In genomic region chr1:245698116-245698515, GRCh38 we compare ENCODE assay signal across 23 cellular contexts.
DNase-seq lines count a peak whose midpoint lies in the region; ATAC-seq, FAIRE-seq and TF ChIP-seq lines count a peak whose summit lies in the region.
"Had no signal": no experiment of that assay in that cellular context is flagged by ENCODE, and none has a peak within 500 bp of the region (broad histone marks: within the 10 kb centered on the region; RNA-seq: fewer than 3 reads in every experiment).

No MANE protein-coding gene starts in this region.

- DNase-seq in Karpas-422 (no peak), kidney (peak; percentile 52), spleen (peak; percentile 67), mesenteric fat pad (ENCODE audit: low spot score) (no peak), T-helper 9 cell (no peak)
- no peak for DNase-seq in stimulated activated naive CD8-positive, alpha-beta T cell treated with anti-CD3 and anti-CD28 coated beads, Interleukin-15, amount 100 ng/mL, for 72 hours
- DNase-seq: 8988T; ACHN; Caco-2; Calu3; CD4-positive, alpha-beta T cell; CD8-positive, alpha-beta T cell; GF-D8 had no signal

- TF ChIP-seq CTCF in kidney (IDR thresholded peaks at IDR 0.05; ENCODE audit: borderline replicate concordance, extremely low read depth, insufficient read depth) (no peak), spleen (IDR thresholded peaks at IDR 0.05 in 8 of 11, conservative IDR thresholded peaks at IDR 0.05 in 3 of 11) (no peak)

- H3K27me3 ChIP-seq in BLaER1 (no peaks in the 10 kb centered on the region), Karpas-422 (ENCODE audit: low read length) (no peaks in the 10 kb centered on the region), spleen (replicated peaks in 1 of 7) (no peaks in the 10 kb centered on the region)
- H3K27me3 ChIP-seq: BE2C; BLaER1 treated with 17β-estradiol and CSF1 and Interleukin-3, amounts not matched to agents 10 nM and 100 nM had no signal

- H3K4me1 ChIP-seq in BLaER1 (peaks cover 32% of the 10 kb centered on the region), Karpas-422 (ENCODE audit: low read length) (peaks cover 40% of the 10 kb centered on the region), kidney (ENCODE audit: control insufficient read depth in 1 of 2, insufficient read depth in 1 of 2, low read depth in 1 of 2, low read length in 2 of 2) (no peaks in the 10 kb centered on the region), spleen (peaks cover 0 to 12% (median 2%) of the 10 kb centered on the region in 6 donors)
- H3K4me1 ChIP-seq: BE2C, Caco-2 had no signal

- no peaks in the 10 kb centered on the region for H3K4me1 Mint-ChIP-seq in stimulated activated naive CD8-positive, alpha-beta T cell treated with anti-CD3 and anti-CD28 coated beads, Interleukin-15, amount 100 ng/mL, for 72 hours

- H3K9ac ChIP-seq in BLaER1: no peak overlapping the region
- H3K9ac ChIP-seq in Karpas-422 (ENCODE audit: low read length): peak overlapping the region; percentile 55
- H3K9ac ChIP-seq in kidney (ENCODE audit: low read length in 2 of 2): no peak overlapping the region
- H3K9ac ChIP-seq: BLaER1 treated with 17β-estradiol and CSF1 and Interleukin-3, amounts not matched to agents 10 nM and 100 nM had no signal

- intact Hi-C loops in kidney (cut with DNase I): no loop called here
- intact Hi-C loops in spleen (cut with DNase I; ENCODE audit: low total_unique reads): no loop called here

- H3K9me3 Mint-ChIP-seq in stimulated activated naive CD8-positive, alpha-beta T cell treated with anti-CD3 and anti-CD28 coated beads, Interleukin-15, amount 100 ng/mL, for 72 hours: peaks cover 0 to 6% of the 10 kb centered on the region in 2 donors
- H3K9me3 Mint-ChIP-seq: CD4-positive, alpha-beta T cell had no signal

- H3K9me3 ChIP-seq in BLaER1 (no peaks in the 10 kb centered on the region), Karpas-422 (ENCODE audit: low read length) (no peaks in the 10 kb centered on the region), kidney (ENCODE audit: control insufficient read depth in 1 of 2, low read length in 2 of 2) (no peaks in the 10 kb centered on the region), spleen (no peaks in the 10 kb centered on the region)
- H3K9me3 ChIP-seq: BE2C, Caco-2 had no signal

- H3K27ac Mint-ChIP-seq in stimulated activated naive CD8-positive, alpha-beta T cell treated with anti-CD3 and anti-CD28 coated beads, Interleukin-15, amount 100 ng/mL, for 72 hours: no peak overlapping the region
- H3K27ac Mint-ChIP-seq: CD4-positive, alpha-beta T cell; CD8-positive, alpha-beta T cell had no signal

- WGBS in spleen, 5 donors: 88 to 97% (median 94%) methylated on average over 14 of the region's 14 CpGs

- H3K4me3 Mint-ChIP-seq in stimulated activated naive CD8-positive, alpha-beta T cell treated with anti-CD3 and anti-CD28 coated beads, Interleukin-15, amount 100 ng/mL, for 72 hours: no peak overlapping the region
- H3K4me3 Mint-ChIP-seq: CD4-positive, alpha-beta T cell; CD8-positive, alpha-beta T cell had no signal

- no peaks in the 10 kb centered on the region for H3K27me3 Mint-ChIP-seq in stimulated activated naive CD8-positive, alpha-beta T cell treated with anti-CD3 and anti-CD28 coated beads, Interleukin-15, amount 100 ng/mL, for 72 hours
- H3K27me3 Mint-ChIP-seq: CD4-positive, alpha-beta T cell had no signal

- H3K4me2 ChIP-seq in BLaER1 (0 out of 2 replicates have a peak overlapping the region, but pooled peaks have one; percentile 40), Karpas-422 (ENCODE audit: low read depth, low read length, poor library complexity, severe bottlenecking) (peak overlapping the region; percentile 58)

- H3K27ac ChIP-seq in BLaER1 (no peak overlapping the region), Karpas-422 (ENCODE audit: low read length) (peak overlapping the region; percentile 87), kidney (ENCODE audit: low read depth in 2 of 2, low read length in 2 of 2) (no peak overlapping the region), spleen (no peak overlapping the region)
- H3K27ac ChIP-seq: C4-2B had no signal

- H2AFZ ChIP-seq in Karpas-422 (ENCODE audit: low read length): no peak overlapping the region

- H3K9me2 ChIP-seq in Karpas-422 (replicated peaks; ENCODE audit: insufficient read depth, low read length): no peaks in the 10 kb centered on the region

- H3K4me3 ChIP-seq in BLaER1 (no peak overlapping the region), Karpas-422 (ENCODE audit: low read length) (peak overlapping the region; percentile 20; the same call in 1 of the 2 replicates), kidney (ENCODE audit: low read length in 2 of 2) (no peak overlapping the region), spleen (no peak overlapping the region)
- H3K4me3 ChIP-seq: BLaER1 treated with 17β-estradiol and CSF1 and Interleukin-3, amounts not matched to agents 10 nM and 100 nM had no signal

- ATAC-seq in stimulated activated naive CD8-positive, alpha-beta T cell treated with anti-CD3 and anti-CD28 coated beads, Interleukin-15, amount 100 ng/mL, for 72 hours: no peak
- ATAC-seq in HG03108 (IDR thresholded peaks at IDR 0.05; ENCODE audit: unreplicated experiment): no peak
- ATAC-seq: CD8-positive, alpha-beta T cell had no signal

- H3K79me2 ChIP-seq in Karpas-422 (ENCODE audit: low read length): no peaks in the 10 kb centered on the region

- FAIRE-seq in kidney (lab: Jason Lieb, UNC): no peak
- FAIRE-seq: A204.1, D721Med, G401.6, GM12891, GM19239 had no signal

- TF ChIP-seq POLR2A in spleen (IDR thresholded peaks at IDR 0.05): no peak

- H3K36me3 ChIP-seq in BLaER1 (no peaks in the 10 kb centered on the region), Karpas-422 (ENCODE audit: insufficient read depth, low read length) (peaks cover 12% of the 10 kb centered on the region; the same call in 1 of the 2 replicates), kidney (ENCODE audit: control insufficient read depth in 1 of 2, insufficient read depth in 2 of 2, low read length in 2 of 2) (no peaks in the 10 kb centered on the region), spleen (no peaks in the 10 kb centered on the region)
- H3K36me3 ChIP-seq: BLaER1 treated with 17β-estradiol and CSF1 and Interleukin-3, amounts not matched to agents 10 nM and 100 nM had no signal

- H4K20me1 ChIP-seq in BLaER1 (no peaks in the 10 kb centered on the region), Karpas-422 (ENCODE audit: insufficient read depth, low read depth, low read length) (no peaks in the 10 kb centered on the region)
- H4K20me1 ChIP-seq: BLaER1 treated with 17β-estradiol and CSF1 and Interleukin-3, amounts not matched to agents 10 nM and 100 nM had no signal

Comparison
In these comparisons a context has a peak if more than half of its experiments do, and no peak if none do; other contexts are left out.
1. DNase-seq: peak in kidney (single experiment) and spleen (single experiment); none in Karpas-422 (single experiment), mesenteric fat pad (single experiment), stimulated activated naive CD8-positive, alpha-beta T cell treated with anti-CD3 and anti-CD28 coated beads, Interleukin-15, amount 100 ng/mL, for 72 hours (0 of 2) and T-helper 9 cell (single experiment).